Comparison of ENCODE assay signal across 1 cellular context in the genomic region with DNA sequence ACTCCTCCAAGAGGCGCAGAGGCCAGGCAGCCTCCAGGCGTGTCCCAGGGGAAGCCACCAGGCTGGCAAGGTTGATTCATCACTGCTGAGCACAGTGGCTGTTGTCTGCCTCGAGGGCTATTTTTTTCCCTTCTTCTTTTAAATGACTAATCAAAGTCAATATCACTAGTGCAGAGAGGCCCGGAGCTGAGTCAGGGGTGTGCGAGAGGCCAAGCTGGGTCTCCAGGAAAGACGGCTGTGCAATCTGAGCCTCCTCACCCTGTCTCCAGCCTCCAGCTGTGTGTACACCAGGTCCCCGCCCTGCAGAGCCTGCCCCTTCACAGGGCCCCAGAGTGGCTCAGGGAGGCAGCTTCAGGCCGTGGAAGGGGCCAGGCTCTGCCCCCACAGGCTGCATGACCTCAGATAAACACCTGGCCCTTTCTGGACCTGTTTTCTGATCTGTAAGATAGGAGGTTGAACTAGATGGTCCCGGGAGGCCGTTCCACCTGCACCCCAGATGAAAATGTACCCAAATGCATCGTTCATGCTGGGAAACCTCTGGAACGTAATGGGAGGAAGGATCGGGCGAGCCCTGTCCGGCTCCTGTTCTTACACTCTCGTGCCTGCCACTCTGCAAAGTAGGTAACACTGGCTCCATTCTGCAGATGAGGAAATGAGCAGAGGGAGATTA.
A peak's percentile ranks its signal among the peaks of the same experiment; 100 is the strongest.
TF ChIP-seq lines count a peak whose summit lies in the region.

No MANE protein-coding gene starts in this region.

TF ChIP-seq in A549, 52 proteins besides CTCF, POLR2A, EP300 and RAD21:
- TF ChIP-seq MAFK (IDR thresholded peaks at IDR 0.05; ENCODE audit: partially characterized antibody) (peak; percentile 95), JUN (IDR thresholded peaks at IDR 0.05) (peak; percentile 90 to 97; a peak in 4 of 5 replicates), HOXB13 (CRISPR knock-in tag; IDR thresholded peaks at IDR 0.05; ENCODE audit: low read depth) (no peak), NPAS2 (CRISPR knock-in tag; IDR thresholded peaks at IDR 0.05; ENCODE audit: borderline replicate concordance) (no peak), SMC3 (IDR thresholded peaks at IDR 0.05) (peak; percentile 16; the same call in 1 of the 3 replicates), JUNB (IDR thresholded peaks at IDR 0.05) (peak; percentile 99), FOXS1 (CRISPR knock-in tag; IDR thresholded peaks at IDR 0.05) (no peak), FOSL2 (IDR thresholded peaks at IDR 0.05) (peak; percentile 99), FOSL2 (CRISPR knock-in tag; IDR thresholded peaks at IDR 0.05) (peak; percentile 100), ZC3H11A (IDR thresholded peaks at IDR 0.05) (no peak), MYC (IDR thresholded peaks at IDR 0.05; ENCODE audit: borderline replicate concordance, low read length) (peak; percentile 80), POLR2AphosphoS2 (conservative IDR thresholded peaks at IDR 0.05; ENCODE audit: low read length) (no peak), RARB (CRISPR knock-in tag; IDR thresholded peaks at IDR 0.05) (peak; percentile 83), NFE2L2 (conservative IDR thresholded peaks at IDR 0.05; ENCODE audit: low read length) (peak; percentile 58), CEBPB (IDR thresholded peaks at IDR 0.05) (peak; percentile 41 to 86; a peak in 3 of 4 replicates), GATA3 (IDR thresholded peaks at IDR 0.05; ENCODE audit: borderline replicate concordance) (peak; percentile 95), TP53 (CRISPR knock-in tag; IDR thresholded peaks at IDR 0.05) (no peak)
- TF ChIP-seq, protein P1, sequence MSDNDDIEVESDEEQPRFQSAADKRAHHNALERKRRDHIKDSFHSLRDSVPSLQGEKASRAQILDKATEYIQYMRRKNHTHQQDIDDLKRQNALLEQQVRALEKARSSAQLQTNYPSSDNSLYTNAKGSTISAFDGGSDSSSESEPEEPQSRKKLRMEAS (IDR thresholded peaks at IDR 0.05) = peak; percentile 95
- TF ChIP-seq, protein P2, sequence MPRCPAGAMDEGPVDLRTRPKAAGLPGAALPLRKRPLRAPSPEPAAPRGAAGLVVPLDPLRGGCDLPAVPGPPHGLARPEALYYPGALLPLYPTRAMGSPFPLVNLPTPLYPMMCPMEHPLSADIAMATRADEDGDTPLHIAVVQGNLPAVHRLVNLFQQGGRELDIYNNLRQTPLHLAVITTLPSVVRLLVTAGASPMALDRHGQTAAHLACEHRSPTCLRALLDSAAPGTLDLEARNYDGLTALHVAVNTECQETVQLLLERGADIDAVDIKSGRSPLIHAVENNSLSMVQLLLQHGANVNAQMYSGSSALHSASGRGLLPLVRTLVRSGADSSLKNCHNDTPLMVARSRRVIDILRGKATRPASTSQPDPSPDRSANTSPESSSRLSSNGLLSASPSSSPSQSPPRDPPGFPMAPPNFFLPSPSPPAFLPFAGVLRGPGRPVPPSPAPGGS (IDR thresholded peaks at IDR 0.05) = peak; percentile 90
- TF ChIP-seq, protein P3, sequence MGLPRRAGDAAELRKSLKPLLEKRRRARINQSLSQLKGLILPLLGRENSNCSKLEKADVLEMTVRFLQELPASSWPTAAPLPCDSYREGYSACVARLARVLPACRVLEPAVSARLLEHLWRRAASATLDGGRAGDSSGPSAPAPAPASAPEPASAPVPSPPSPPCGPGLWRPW (IDR thresholded peaks at IDR 0.05) = peak; percentile 36; the same call in 1 of the 2 replicates
- TF ChIP-seq, protein P4, sequence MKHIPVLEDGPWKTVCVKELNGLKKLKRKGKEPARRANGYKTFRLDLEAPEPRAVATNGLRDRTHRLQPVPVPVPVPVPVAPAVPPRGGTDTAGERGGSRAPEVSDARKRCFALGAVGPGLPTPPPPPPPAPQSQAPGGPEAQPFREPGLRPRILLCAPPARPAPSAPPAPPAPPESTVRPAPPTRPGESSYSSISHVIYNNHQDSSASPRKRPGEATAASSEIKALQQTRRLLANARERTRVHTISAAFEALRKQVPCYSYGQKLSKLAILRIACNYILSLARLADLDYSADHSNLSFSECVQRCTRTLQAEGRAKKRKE (CRISPR knock-in tag; IDR thresholded peaks at IDR 0.05; ENCODE audit: low read depth) = peak; percentile 31; the same call in 1 of the 2 replicates
- TF ChIP-seq, protein P5, sequence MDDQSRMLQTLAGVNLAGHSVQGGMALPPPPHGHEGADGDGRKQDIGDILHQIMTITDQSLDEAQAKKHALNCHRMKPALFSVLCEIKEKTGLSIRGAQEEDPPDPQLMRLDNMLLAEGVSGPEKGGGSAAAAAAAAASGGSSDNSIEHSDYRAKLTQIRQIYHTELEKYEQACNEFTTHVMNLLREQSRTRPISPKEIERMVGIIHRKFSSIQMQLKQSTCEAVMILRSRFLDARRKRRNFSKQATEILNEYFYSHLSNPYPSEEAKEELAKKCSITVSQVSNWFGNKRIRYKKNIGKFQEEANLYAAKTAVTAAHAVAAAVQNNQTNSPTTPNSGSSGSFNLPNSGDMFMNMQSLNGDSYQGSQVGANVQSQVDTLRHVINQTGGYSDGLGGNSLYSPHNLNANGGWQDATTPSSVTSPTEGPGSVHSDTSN (IDR thresholded peaks at IDR 0.05) = peak; percentile 92
TF ChIP-seq in A549: peak in this region for 15.
